Comparison of ENCODE assay signal across 36 cellular contexts in genomic region chr1:53476579-53476978, GRCh38. TPM values are rescaled to one million over a fixed set of nuclear protein-coding genes. Genes with fewer than 3 reads are reported as not detected.
"Had no signal": no experiment of that assay in that cellular context is flagged by ENCODE, and none has a peak within 500 bp of the region (broad histone marks: within the 10 kb centered on the region; RNA-seq: fewer than 3 reads in every experiment).

No MANE protein-coding gene starts in this region.

- H3K27ac ChIP-seq: hepatocyte, left lung, lower lobe of right lung, neural progenitor cell, ovary, right atrium auricular region, right lobe of liver, tibial nerve, vagina had no signal

- H3K27me3 Mint-ChIP-seq: stimulated activated naive CD8-positive, alpha-beta T cell treated with anti-CD3 and anti-CD28 coated beads, Interleukin-15, amount 100 ng/mL, for 72 hours had no signal

- H3K36me3 Mint-ChIP-seq: mesothelial cell of epicardium; naive B cell; natural killer cell; neural progenitor cell; stimulated activated memory B cell treated with anti-CD40 and anti-IgM and Interleukin-4, amounts not matched to agents 10 μg/mL and 1 μg/mL and 100 μg/mL, for 72 hours; type B pancreatic cell had no signal

- H3K79me2 ChIP-seq: hepatocyte had no signal

- H3K4me1 ChIP-seq: left lung, lower lobe of right lung, neural progenitor cell, right atrium auricular region, right lobe of liver, tibial nerve, vagina had no signal

- H3K27me3 ChIP-seq: hepatocyte, neural progenitor cell, ovary, right atrium auricular region, right lobe of liver, tibial nerve, vagina had no signal

- DNase-seq: kidney glomerular epithelial cell; left colon; left lung; lower lobe of right lung; mammary epithelial cell; mesenchymal stem cell; naive B cell; natural killer cell; nephron progenitor cell; ovary; stimulated activated CD4-positive, alpha-beta T cell treated with anti-CD3 and anti-CD28 coated beads, Interleukin-1b, Interleukin-23, amount 100 ng/mL, for 48 hours; stimulated activated CD4-positive, alpha-beta T cell treated with anti-CD3 and anti-CD28 coated beads, Interleukin-2, amount 100 ng/mL, for 48 hours; stimulated activated CD4-positive, alpha-beta T cell treated with anti-CD3 and anti-CD28 coated beads, Interleukin-4, amount 100 ng/mL, for 4 hours; stimulated activated CD8-positive, alpha-beta memory T cell treated with anti-CD3 and anti-CD28 coated beads, Interleukin-4, amount 100 ng/mL, for 48 hours; stimulated activated naive CD4-positive, alpha-beta T cell treated with Interleukin-2 at 50 U/mL for 16 hours; stimulated activated naive CD8-positive, alpha-beta T cell treated with anti-CD3 and anti-CD28 coated beads, Interleukin-15, amount 100 ng/mL, for 72 hours; substantia nigra had no signal

- H3K9me3 ChIP-seq: left lung, lower lobe of right lung, ovary, right atrium auricular region, right lobe of liver, tibial nerve, vagina had no signal

- H3K9ac ChIP-seq: neural progenitor cell had no signal

- H3K4me2 ChIP-seq: hepatocyte, neural progenitor cell, smooth muscle cell had no signal

- H3K4me3 Mint-ChIP-seq: mesothelial cell of epicardium; naive B cell; natural killer cell; nephron progenitor cell; neural progenitor cell; stimulated activated memory B cell treated with anti-CD40 and anti-IgM and Interleukin-4, amounts not matched to agents 10 μg/mL and 1 μg/mL and 100 μg/mL, for 72 hours; stimulated activated naive CD8-positive, alpha-beta T cell treated with anti-CD3 and anti-CD28 coated beads, Interleukin-15, amount 100 ng/mL, for 72 hours; type B pancreatic cell had no signal

- H3K4me1 Mint-ChIP-seq: naive B cell; natural killer cell; stimulated activated memory B cell treated with anti-CD40 and anti-IgM and Interleukin-4, amounts not matched to agents 10 μg/mL and 1 μg/mL and 100 μg/mL, for 72 hours; stimulated activated naive CD8-positive, alpha-beta T cell treated with anti-CD3 and anti-CD28 coated beads, Interleukin-15, amount 100 ng/mL, for 72 hours had no signal

- H3K27ac Mint-ChIP-seq: natural killer cell; nephron progenitor cell; neural progenitor cell; progenitor cell of endocrine pancreas; stimulated activated memory B cell treated with anti-CD40 and anti-IgM and Interleukin-4, amounts not matched to agents 10 μg/mL and 1 μg/mL and 100 μg/mL, for 72 hours; type B pancreatic cell had no signal

- H3K9me3 Mint-ChIP-seq: mesothelial cell of epicardium; natural killer cell; nephron progenitor cell; neural progenitor cell; stimulated activated memory B cell treated with anti-CD40 and anti-IgM and Interleukin-4, amounts not matched to agents 10 μg/mL and 1 μg/mL and 100 μg/mL, for 72 hours; stimulated activated naive CD8-positive, alpha-beta T cell treated with anti-CD3 and anti-CD28 coated beads, Interleukin-15, amount 100 ng/mL, for 72 hours; type B pancreatic cell had no signal

- H2AFZ ChIP-seq: hepatocyte had no signal

RNA-seq across cellular contexts. Expression of gene DMRTB1, which starts 17.4 kb away (rescaled TPM):
- total RNA-seq: hepatocyte, left colon, left lung, liver, lower lobe of right lung, mammary epithelial cell, mesothelial cell of epicardium, mononuclear cell, natural killer cell, omental fat pad, ovary, progenitor cell of endocrine pancreas, pulmonary artery endothelial cell, renal cortical epithelial cell, right atrium auricular region, right lobe of liver, skeletal muscle tissue, smooth muscle cell, temporal lobe, tibial nerve, urinary bladder, vagina had no signal
